ENCODE assay signal across 32 cellular contexts in genomic region chr11:47109882-47110281, GRCh38.
DNase-seq lines count a peak whose midpoint lies in the region; ATAC-seq and TF ChIP-seq lines count a peak whose summit lies in the region.
"Had no signal": no experiment of that assay in that cellular context is flagged by ENCODE, and none has a peak within 500 bp of the region (broad histone marks: within the 10 kb centered on the region; RNA-seq: fewer than 3 reads in every experiment).

No MANE protein-coding gene starts in this region.

- ATAC-seq in SK-N-SH treated with all-trans-retinoic acid at 6 μM for 48 hours (no peak; the same call in 2 of the 3 replicates), HG02970 (IDR thresholded peaks at IDR 0.05; ENCODE audit: low FRiP score, unreplicated experiment) (no peak)
- ATAC-seq: A549; activated CD8-positive, alpha-beta memory T cell treated with anti-CD3 and anti-CD28 coated beads, Interleukin-2, amount 10 ng/mL, durations not matched to agents 7 days and 5 days; activated T-cell treated with anti-CD3 and anti-CD28 coated beads, Interleukin-2, amount 50 U/mL, for 4 hours; HepG2; pancreas had no signal

- 64% methylated on average over 3 of the region's 3 CpGs for WGBS in SK-N-SH (ENCODE audit: low lambda C conversion rate)

- H3K27ac Mint-ChIP-seq in brain, result peak overlapping the region; percentile 38 to 93 (median 67)
- H3K27ac Mint-ChIP-seq in nephron, result peak overlapping the region in 2 of 3 experiments; percentile 13 to 16
- no peak overlapping the region for H3K27ac Mint-ChIP-seq in activated CD4-positive, alpha-beta T cell treated with anti-CD3 and anti-CD28 coated beads, Interleukin-2, amount 10 ng/mL, durations not matched to agents 7 days and 5 days
- H3K27ac Mint-ChIP-seq: activated CD8-positive, alpha-beta memory T cell treated with anti-CD3 and anti-CD28 coated beads, Interleukin-2, amount 10 ng/mL, durations not matched to agents 7 days and 5 days; B cell; CD8-positive, alpha-beta memory T cell; stimulated activated naive CD8-positive, alpha-beta T cell treated with anti-CD3 and anti-CD28 coated beads, Interleukin-15, Interleukin-2, amounts not matched to agents 100 ng/mL and 50 ng/mL, for 24 hours; T-helper 1 cell treated with Interleukin-12 subunit alpha and Interleukin-12 subunit beta and Interleukin-4 antibody, amounts not matched to agents 30 μg/mL and 1 μg/mL, for 36 hours had no signal

- peaks cover 4% of the 10 kb centered on the region for H3F3A ChIP-seq in SK-N-SH (replicated peaks; ENCODE audit: insufficient read depth)

- no peaks in the 10 kb centered on the region for H3K9me3 ChIP-seq in SK-N-SH
- H3K9me3 ChIP-seq: A549, gastroesophageal sphincter, pancreas, thyroid gland, vagina had no signal

- H3K27ac ChIP-seq in SK-N-SH (ENCODE audit: low read depth in 2 of 2, low read length in 1 of 2), result peak overlapping the region; percentile 5 to 48; a peak in 2 of 4 replicates
- H3K27ac ChIP-seq: A549, hepatocyte, pancreas, SK-N-MC, thyroid gland, vagina had no signal

- no peaks in the 10 kb centered on the region for H4K20me1 ChIP-seq in SK-N-SH (ENCODE audit: insufficient read depth)

- H3K27me3 Mint-ChIP-seq in brain (no peaks in the 10 kb centered on the region), nephron (ENCODE audit: low read depth) (no peaks in the 10 kb centered on the region)
- no peaks in the 10 kb centered on the region for H3K27me3 Mint-ChIP-seq in activated CD4-positive, alpha-beta T cell treated with anti-CD3 and anti-CD28 coated beads, Interleukin-2, amount 10 ng/mL, durations not matched to agents 7 days and 5 days
- H3K27me3 Mint-ChIP-seq: B cell; CD8-positive, alpha-beta memory T cell; stimulated activated naive CD8-positive, alpha-beta T cell treated with anti-CD3 and anti-CD28 coated beads, Interleukin-15, Interleukin-2, amounts not matched to agents 100 ng/mL and 50 ng/mL, for 24 hours had no signal

- CTCF ChIA-PET in SK-N-SH (lab: Yijun Ruan, JAX), result interaction anchor here (0.9 to 1.1 kb wide), 2 partner anchors 10 to 18 kb away, joined by 3 read pairs; no protein-coding TSS in a partner anchor
- CTCF ChIA-PET in activated CD4-positive, alpha-beta T cell treated with anti-CD3 and anti-CD28 coated beads, Interleukin-2, amount 10 ng/mL, durations not matched to agents 7 days and 5 days (lab: Charles Lee), result interaction anchor here (1.7 kb wide), 1 partner anchor 15 kb away, joined by 5 read pairs; no protein-coding TSS in a partner anchor

- peaks cover 2% of the 10 kb centered on the region; the same call in 1 of the 2 replicates for H3K79me2 ChIP-seq in SK-N-SH (ENCODE audit: insufficient read depth)
- H3K79me2 ChIP-seq: hepatocyte had no signal

- TF ChIP-seq RAD21 in SK-N-SH (IDR thresholded peaks at IDR 0.05; ENCODE audit: low read length), result no peak

- peaks cover 9% of the 10 kb centered on the region for H3K36me3 Mint-ChIP-seq in brain
- H3K36me3 Mint-ChIP-seq in nephron (ENCODE audit: low read depth), result no peaks in the 10 kb centered on the region
- H3K36me3 Mint-ChIP-seq in activated CD4-positive, alpha-beta T cell treated with anti-CD3 and anti-CD28 coated beads, Interleukin-2, amount 10 ng/mL, durations not matched to agents 7 days and 5 days (ENCODE audit: low read depth), result no peaks in the 10 kb centered on the region
- H3K36me3 Mint-ChIP-seq: activated CD8-positive, alpha-beta memory T cell treated with anti-CD3 and anti-CD28 coated beads, Interleukin-2, amount 10 ng/mL, durations not matched to agents 7 days and 5 days had no signal

- H3K4me3 Mint-ChIP-seq in brain (peak overlapping the region in 1 of 5 experiments; percentile 49), nephron (no peak overlapping the region)
- H3K4me3 Mint-ChIP-seq in activated CD4-positive, alpha-beta T cell treated with anti-CD3 and anti-CD28 coated beads, Interleukin-2, amount 10 ng/mL, durations not matched to agents 7 days and 5 days, result no peak overlapping the region
- H3K4me3 Mint-ChIP-seq: activated CD8-positive, alpha-beta memory T cell treated with anti-CD3 and anti-CD28 coated beads, Interleukin-2, amount 10 ng/mL, durations not matched to agents 7 days and 5 days; activated T-cell treated with anti-CD3 and anti-CD28 coated beads, Interleukin-2, amount 50 U/mL, for 4 hours; B cell; CD8-positive, alpha-beta memory T cell; neural crest cell; stimulated activated naive CD8-positive, alpha-beta T cell treated with anti-CD3 and anti-CD28 coated beads, Interleukin-15, Interleukin-2, amounts not matched to agents 100 ng/mL and 50 ng/mL, for 24 hours; T-helper 1 cell treated with Interleukin-12 subunit alpha and Interleukin-12 subunit beta and Interleukin-4 antibody, amounts not matched to agents 30 μg/mL and 1 μg/mL, for 36 hours had no signal

- no peak overlapping the region for H2AFZ ChIP-seq in SK-N-SH (ENCODE audit: low read depth)
- H2AFZ ChIP-seq: hepatocyte had no signal

- H3K4me1 ChIP-seq in SK-N-SH (ENCODE audit: control insufficient read depth in 1 of 2, insufficient read depth in 2 of 2, low read depth in 1 of 2, low read length in 1 of 2), result peaks cover 6 to 16% of the 10 kb centered on the region in 2 experiments; a peak in 3 of 4 replicates
- H3K4me1 ChIP-seq: A549, vagina had no signal

- no peak overlapping the region for H3K4me3 ChIP-seq in SK-N-SH (ENCODE audit: low read depth in 2 of 2, low read length in 1 of 2)
- H3K4me3 ChIP-seq: A549, gastroesophageal sphincter, hepatocyte, pancreas, SK-N-MC, skin epidermis, thyroid gland, vagina had no signal

- H3K36me3 ChIP-seq in SK-N-SH (replicated peaks in 1 of 2; ENCODE audit: control insufficient read depth in 1 of 2, insufficient read depth in 2 of 2, low read length in 1 of 2), result no peaks in the 10 kb centered on the region
- H3K36me3 ChIP-seq: gastroesophageal sphincter, pancreas, thyroid gland, vagina had no signal

- TF ChIP-seq CTCF in SK-N-SH (IDR thresholded peaks at IDR 0.05) (no peak), brain (conservative IDR thresholded peaks at IDR 0.05) (no peak), nephron (IDR thresholded peaks at IDR 0.05; ENCODE audit: unreplicated experiment in 3 of 3) (no peak)

- H3K4me2 ChIP-seq in SK-N-SH, result no peak overlapping the region
- H3K4me2 ChIP-seq: A549, hepatocyte had no signal

- H3K27me3 ChIP-seq in SK-N-SH (ENCODE audit: insufficient read depth), result no peaks in the 10 kb centered on the region
- H3K27me3 ChIP-seq: gastroesophageal sphincter, hepatocyte, pancreas, thyroid gland, vagina had no signal

- DNase-seq in SK-N-SH (no peak), NCI-H1694 treated with DMSO at 0.1 percent for 48 hours (lab: John Stamatoyannopoulos, UW) (no peak)
- no peak for DNase-seq in activated naive CD4-positive, alpha-beta T cell treated with Interleukin-2 at 50 U/mL for 16 hours
- no peak for DNase-seq in activated CD4-positive, alpha-beta T cell treated with anti-CD3 and anti-CD28 coated beads, Interleukin-2, amount 10 ng/mL, durations not matched to agents 7 days and 5 days
- DNase-seq: activated CD4-positive, CD25-positive, alpha-beta regulatory T cell; activated CD8-positive, alpha-beta memory T cell treated with anti-CD3 and anti-CD28 coated beads, Interleukin-2, amount 10 ng/mL, durations not matched to agents 7 days and 5 days; activated T-cell treated with anti-CD3 and anti-CD28 coated beads, Interleukin-2, amount 50 U/mL, for 4 hours; CD8-positive, alpha-beta memory T cell; cerebellar nuclear complex; DMS 273 treated with DMSO at 0.1 percent for 48 hours; H7; left cardiac atrium; NCI-H2029; NCI-H748 treated with DMSO at 0.1 percent for 48 hours; pancreas; retina; thyroid gland had no signal

- no peak for TF ChIP-seq EP300 in SK-N-SH (IDR thresholded peaks at IDR 0.05; ENCODE audit: borderline replicate concordance in 1 of 2, low read depth in 1 of 2, low read length in 1 of 2)

- POLR2A ChIA-PET in SK-N-SH (lab: Yijun Ruan, JAX), result no interaction called here
- POLR2A ChIA-PET in activated CD4-positive, alpha-beta T cell treated with anti-CD3 and anti-CD28 coated beads, Interleukin-2, amount 10 ng/mL, durations not matched to agents 7 days and 5 days (lab: Charles Lee), result no interaction called here

- no peak overlapping the region for H3K9ac ChIP-seq in SK-N-SH

- H3K4me1 Mint-ChIP-seq in brain (peaks cover 61% of the 10 kb centered on the region), nephron (peaks cover 46% of the 10 kb centered on the region)
- no peaks in the 10 kb centered on the region for H3K4me1 Mint-ChIP-seq in activated CD4-positive, alpha-beta T cell treated with anti-CD3 and anti-CD28 coated beads, Interleukin-2, amount 10 ng/mL, durations not matched to agents 7 days and 5 days
- H3K4me1 Mint-ChIP-seq: activated CD8-positive, alpha-beta memory T cell treated with anti-CD3 and anti-CD28 coated beads, Interleukin-2, amount 10 ng/mL, durations not matched to agents 7 days and 5 days; CD8-positive, alpha-beta memory T cell had no signal

- H3K9me3 Mint-ChIP-seq in brain (peaks cover 2 to 12% (median 3%) of the 10 kb centered on the region in 5 experiments), nephron (no peaks in the 10 kb centered on the region)
- no peaks in the 10 kb centered on the region for H3K9me3 Mint-ChIP-seq in activated CD4-positive, alpha-beta T cell treated with anti-CD3 and anti-CD28 coated beads, Interleukin-2, amount 10 ng/mL, durations not matched to agents 7 days and 5 days
- H3K9me3 Mint-ChIP-seq: activated T-cell treated with anti-CD3 and anti-CD28 coated beads, Interleukin-2, amount 50 U/mL, for 4 hours; CD8-positive, alpha-beta memory T cell; neural crest cell; stimulated activated naive CD8-positive, alpha-beta T cell treated with anti-CD3 and anti-CD28 coated beads, Interleukin-15, Interleukin-2, amounts not matched to agents 100 ng/mL and 50 ng/mL, for 24 hours; T-helper 1 cell treated with Interleukin-12 subunit alpha and Interleukin-12 subunit beta and Interleukin-4 antibody, amounts not matched to agents 30 μg/mL and 1 μg/mL, for 36 hours had no signal

- H3K9me2 ChIP-seq in SK-N-SH, result no peaks in the 10 kb centered on the region

TF ChIP-seq in SK-N-SH, 30 proteins besides CTCF, POLR2A, EP300 and RAD21 (continues in another document):
- TF ChIP-seq RXRA (IDR thresholded peaks at IDR 0.05; ENCODE audit: borderline replicate concordance, low read depth) (no peak), NRF1 (IDR thresholded peaks at IDR 0.05; ENCODE audit: low read depth, low read length) (no peak), FOXM1 (IDR thresholded peaks at IDR 0.05; ENCODE audit: low read depth) (no peak), NFIC (IDR thresholded peaks at IDR 0.05; ENCODE audit: borderline replicate concordance) (no peak)
